Comparison of ENCODE assay signal across 8 cellular contexts in genomic region chr22:43230983-43231723, GRCh38. TPM values are rescaled to one million over a fixed set of nuclear protein-coding genes. Genes with fewer than 3 reads are reported as not detected.
A peak's percentile ranks its signal among the peaks of the same experiment; 100 is the strongest.
DNase-seq lines count a peak whose midpoint lies in the region; ATAC-seq and TF ChIP-seq lines count a peak whose summit lies in the region.

No MANE protein-coding gene starts in this region.

- CTCF ChIA-PET in AG04450 (lab: Charles Lee), result interaction anchor here (0.6 to 2.3 kb wide), 24 partner anchors 10 to 647 kb away, joined by 3 to 31 read pairs (median 3); partner anchors contain the start of gene EFCAB6

- in situ Hi-C loops in GM13976 (cut with MboI; ENCODE audit: low sequenced_read_pairs, unreplicated experiment), result no loop called here

- H3K36me3 ChIP-seq in colonic mucosa, result no peaks in the 10 kb centered on the region

- intact Hi-C loops in colonic mucosa (cut with DNase I), result loop anchor here (2.0 to 5.0 kb wide), 2 partner anchors 116 to 154 kb away; no protein-coding TSS in a partner anchor

- H3K27me3 ChIP-seq in AG04450 (ENCODE audit: control insufficient read depth, insufficient read depth, low read length), result peaks cover 36% of the 10 kb centered on the region
- no peaks in the 10 kb centered on the region for H3K27me3 ChIP-seq in colonic mucosa

- H3K27ac ChIP-seq in AG04450 (ENCODE audit: low read depth, low read length) (no peak overlapping the region), colonic mucosa (no peak overlapping the region)

- H3K9me3 ChIP-seq in AG04450 (ENCODE audit: control insufficient read depth, insufficient read depth, low read length) (no peaks in the 10 kb centered on the region; the same call in 1 of the 2 replicates), colonic mucosa (no peaks in the 10 kb centered on the region)

- no peak overlapping the region for H3K4me3 ChIP-seq in AG04450 (ENCODE audit: low read depth, low read length)
- H3K4me3 ChIP-seq in colonic mucosa, result no peak overlapping the region

- ATAC-seq in GM18517 (IDR thresholded peaks at IDR 0.05; ENCODE audit: unreplicated experiment), result no peak

- H3K4me1 ChIP-seq in colonic mucosa, result no peaks in the 10 kb centered on the region

- no peak overlapping the region for H3K9ac ChIP-seq in colonic mucosa (ENCODE audit: low read depth in 2 of 2, low read length in 2 of 2)

- TF ChIP-seq CTCF in AG04450 (IDR thresholded peaks at IDR 0.05; ENCODE audit: low read depth, low read length), result peak; percentile 88
- peak; percentile 93 for TF ChIP-seq CTCF in GM13976 (IDR thresholded peaks at IDR 0.05; ENCODE audit: borderline replicate concordance, control extremely low read depth, extremely low read depth, insufficient read depth, missing control alignments)
- TF ChIP-seq CTCF in colonic mucosa (IDR thresholded peaks at IDR 0.05), result peak; percentile 86

- POLR2A ChIA-PET in AG04450 (lab: Yijun Ruan, JAX), result no interaction called here

- DNase-seq in AG04450 (ENCODE audit: low read depth, low spot score), result no peak
- DNase-seq in GM13976 (ENCODE audit: low spot score), result peak; percentile 90
- DNase-seq in NCI-H2196 treated with DMSO at 0.1 percent for 48 hours (lab: John Stamatoyannopoulos, UW; ENCODE audit: unreplicated experiment), result peak; percentile 51
- DNase-seq in activated CD4-positive, alpha-beta T cell treated with anti-CD3 and anti-CD28 coated beads for 24 hours (ENCODE audit: low read depth in 2 of 2), result peak; percentile 48 to 64
- DNase-seq in colonic mucosa, result peak; percentile 55
- peak; percentile 57 to 77 for DNase-seq in lung microvascular endothelial cell (ENCODE audit: low read depth in 2 of 2)
- peak; percentile 52 for DNase-seq in stimulated activated CD8-positive, alpha-beta memory T cell treated with anti-CD3 and anti-CD28 coated beads, Interleukin-4, amount 100 ng/mL, for 24 hours (ENCODE audit: low read depth)

RNA-seq across cellular contexts. Expression of gene TTLL12, which starts 44.2 kb away (rescaled TPM):
- polyA plus RNA-seq in AG04450 (2011; rRNA removed), result 5.7 and 9.0 TPM in 2 replicates
- polyA minus RNA-seq in AG04450 (2011; rRNA and poly(A)+ RNA removed), result 6.1 and 10.0 TPM in 2 replicates
- 100 to 1,000 TPM in 1 of 2 donors, 10 to 100 TPM in 1; 89.3 to 147 TPM for total RNA-seq in colonic mucosa
- 13.3 and 19.6 TPM in 2 replicates for total RNA-seq in lung microvascular endothelial cell
